ENCODE assay signal across 20 cellular contexts in genomic region chrX:16067886-16068515, GRCh38. TPM values are rescaled to one million over a fixed set of nuclear protein-coding genes. Genes with fewer than 3 reads are reported as not detected.
DNase-seq lines count a peak whose midpoint lies in the region; ATAC-seq, FAIRE-seq and TF ChIP-seq lines count a peak whose summit lies in the region.
"Had no signal": no experiment of that assay in that cellular context is flagged by ENCODE, and none has a peak within 500 bp of the region (broad histone marks: within the 10 kb centered on the region; RNA-seq: fewer than 3 reads in every experiment).

No MANE protein-coding gene starts in this region.

- POLR2A ChIA-PET in CD4-positive, alpha-beta memory T cell (lab: Charles Lee; ENCODE audit: partially characterized antibody): no interaction called here

- no peak overlapping the region for H3K27ac Mint-ChIP-seq in CD4-positive, alpha-beta memory T cell

- ATAC-seq in GM19438 (IDR thresholded peaks at IDR 0.05; ENCODE audit: low read depth, unreplicated experiment) (peak; percentile 74), HG02852 (IDR thresholded peaks at IDR 0.05; ENCODE audit: unreplicated experiment) (peak; percentile 94), HG03571 (IDR thresholded peaks at IDR 0.05; ENCODE audit: unreplicated experiment) (peak; percentile 64)
- ATAC-seq: stimulated activated naive CD8-positive, alpha-beta T cell treated with anti-CD3 and anti-CD28 coated beads, Interleukin-15, Interleukin-2, amounts not matched to agents 100 U/mL and 50 U/mL, for 24 hours had no signal

- no peaks in the 10 kb centered on the region for H3K27me3 ChIP-seq in CD4-positive, alpha-beta memory T cell (ENCODE audit: insufficient read depth, low read length)
- H3K27me3 ChIP-seq: right atrium auricular region had no signal

- H3K4me3 ChIP-seq in CD4-positive, alpha-beta memory T cell (ENCODE audit: low read length in 2 of 2): no peak overlapping the region
- H3K4me3 ChIP-seq: right atrium auricular region had no signal

- H3K36me3 ChIP-seq in CD4-positive, alpha-beta memory T cell (ENCODE audit: insufficient read depth, low read length): no peaks in the 10 kb centered on the region
- H3K36me3 ChIP-seq: right atrium auricular region had no signal

- H3K9me3 ChIP-seq in CD4-positive, alpha-beta memory T cell (ENCODE audit: control insufficient read depth in 1 of 2, low read length in 2 of 2): no peaks in the 10 kb centered on the region

- peak; percentile 95 for FAIRE-seq in GM12892 (lab: Jason Lieb, UNC)
- FAIRE-seq: bronchial epithelial cell had no signal

- H3K27me3 Mint-ChIP-seq in CD4-positive, alpha-beta memory T cell: no peaks in the 10 kb centered on the region

- H3K9me3 Mint-ChIP-seq in CD4-positive, alpha-beta memory T cell: peaks cover 0 to 7% (median 0%) of the 10 kb centered on the region in 8 donors

- no peak overlapping the region for H3K27ac ChIP-seq in CD4-positive, alpha-beta memory T cell (ENCODE audit: low read depth, low read length)
- H3K27ac ChIP-seq: right atrium auricular region had no signal

- CTCF ChIA-PET in CD4-positive, alpha-beta memory T cell (lab: Charles Lee; ENCODE audit: partially characterized antibody): no interaction called here

- no peak overlapping the region for H3K4me3 Mint-ChIP-seq in CD4-positive, alpha-beta memory T cell

- H3K4me1 ChIP-seq in CD4-positive, alpha-beta memory T cell (ENCODE audit: insufficient read depth, low read length): no peaks in the 10 kb centered on the region
- H3K4me1 ChIP-seq: right atrium auricular region had no signal

- TF ChIP-seq POLR2A in GM12892 (IDR thresholded peaks at IDR 0.05; ENCODE audit: low read depth, low read length): no peak

- intact Hi-C loops in CD4-positive, alpha-beta memory T cell (cut with micrococcal nuclease): no loop called here

- DNase-seq in GM12892 (ENCODE audit: insufficient read length): no peak
- no peak for DNase-seq in AML-193 (lab: John Stamatoyannopoulos, UW)
- DNase-seq in GM13976 (ENCODE audit: low spot score): no peak
- no peak for DNase-seq in CD4-positive, alpha-beta memory T cell
- DNase-seq in OCI-M2 (lab: John Stamatoyannopoulos, UW; ENCODE audit: unreplicated experiment): no peak
- DNase-seq: activated CD4-positive, alpha-beta T cell treated with anti-CD3 and anti-CD28 coated beads, Interleukin-2, amount 50 U/mL, for 1 hour; activated gamma-delta T cell; DMS 273 treated with DMSO at 0.1 percent for 48 hours; kidney glomerular epithelial cell; NCI-H1092; NCI-H510A; RPMI8226; stimulated activated CD4-positive, alpha-beta T cell treated with anti-CD3 and anti-CD28 coated beads, Interleukin-4, amount 100 ng/mL, for 24 hours; stimulated activated naive CD8-positive, alpha-beta T cell treated with anti-CD3 and anti-CD28 coated beads, Interleukin-15, Interleukin-2, amounts not matched to agents 100 U/mL and 50 U/mL, for 24 hours had no signal

- H3K36me3 Mint-ChIP-seq in CD4-positive, alpha-beta memory T cell: no peaks in the 10 kb centered on the region

- no peaks in the 10 kb centered on the region for H3K4me1 Mint-ChIP-seq in CD4-positive, alpha-beta memory T cell

- TF ChIP-seq CTCF in GM13976 (IDR thresholded peaks at IDR 0.05; ENCODE audit: borderline replicate concordance, control extremely low read depth, extremely low read depth, insufficient read depth, missing control alignments): no peak

- in situ Hi-C loops in GM13976 (cut with MboI; ENCODE audit: low sequenced_read_pairs, unreplicated experiment): no loop called here

RNA-seq across cellular contexts. Expression of gene GRPR, which starts 55.4 kb away (rescaled TPM):
- polyA plus RNA-seq in GM12892 (2012; ENCODE audit: missing spikeins): not detected
- total RNA-seq in CD4-positive, alpha-beta memory T cell: under 1 TPM; 0.23 to 0.33 TPM
- polyA plus RNA-seq in CD4-positive, alpha-beta memory T cell: under 1 TPM in 1 of 2 donors, not detected in 1; 0.24 TPM
- total RNA-seq: bronchial epithelial cell, HT1080 had no signal
